Comparison of ENCODE assay signal across 9 cellular contexts in genomic region chr9:121288557-121288873, GRCh38. TPM values are rescaled to one million over a fixed set of nuclear protein-coding genes. Genes with fewer than 3 reads are reported as not detected.
DNase-seq lines count a peak whose midpoint lies in the region; ATAC-seq, FAIRE-seq and TF ChIP-seq lines count a peak whose summit lies in the region.
"Had no signal": no experiment of that assay in that cellular context is flagged by ENCODE, and none has a peak within 500 bp of the region (broad histone marks: within the 10 kb centered on the region; RNA-seq: fewer than 3 reads in every experiment).

No MANE protein-coding gene starts in this region.

- H3K9me3 ChIP-seq in endothelial cell of umbilical vein (replicated peaks; ENCODE audit: control insufficient read depth, insufficient read depth, low read length) (no peaks in the 10 kb centered on the region), neural progenitor cell (ENCODE audit: low read depth) (no peaks in the 10 kb centered on the region), upper lobe of left lung (no peaks in the 10 kb centered on the region)

- H4K20me1 ChIP-seq in endothelial cell of umbilical vein (replicated peaks; ENCODE audit: control insufficient read depth, extremely low read depth, insufficient read depth, low read length) (no peaks in the 10 kb centered on the region), neural progenitor cell (ENCODE audit: low read depth) (peaks cover 32% of the 10 kb centered on the region)

- peaks cover 60% of the 10 kb centered on the region for H3K4me1 Mint-ChIP-seq in neural progenitor cell

- ATAC-seq in upper lobe of left lung (ENCODE audit: low FRiP score in 2 of 2) = no peak
- no peak for ATAC-seq in HG02973 (IDR thresholded peaks at IDR 0.05; ENCODE audit: unreplicated experiment)

- POLR2A ChIA-PET in endothelial cell of umbilical vein (lab: Charles Lee) = interaction anchor here (1.1 to 2.2 kb wide), 2 partner anchors 10 to 11 kb away, joined by 3 to 7 read pairs; no protein-coding TSS in a partner anchor

- H3K36me3 ChIP-seq in endothelial cell of umbilical vein (ENCODE audit: control insufficient read depth in 2 of 2, extremely low read depth in 1 of 2, insufficient read depth in 2 of 2, low read length in 2 of 2) (no peaks in the 10 kb centered on the region), neural progenitor cell (no peaks in the 10 kb centered on the region), upper lobe of left lung (no peaks in the 10 kb centered on the region)

- BruUV-seq in endothelial cell of umbilical vein (replicated peaks; lab: Mats Ljungman, UMichigan) = no TSS peak

- H3K27me3 Mint-ChIP-seq in neural progenitor cell (ENCODE audit: insufficient read depth, low read depth) = peaks cover 5% of the 10 kb centered on the region

- peak overlapping the region; percentile 96 for H3K27ac Mint-ChIP-seq in neural progenitor cell

- peaks cover 1% of the 10 kb centered on the region for H3K36me3 Mint-ChIP-seq in neural progenitor cell

- H3K9me1 ChIP-seq in endothelial cell of umbilical vein (replicated peaks; ENCODE audit: control insufficient read depth, extremely low read depth, insufficient read depth, low read length) = no peaks in the 10 kb centered on the region

- peak; percentile 74 for DNase-seq in SW480 (ENCODE audit: low spot score)
- DNase-seq in endothelial cell of umbilical vein (ENCODE audit: low read depth, low spot score) = no peak
- DNase-seq in neural progenitor cell (ENCODE audit: low spot score) = no peak
- no peak for DNase-seq in upper lobe of left lung
- no peak for DNase-seq in anterior cingulate cortex (lab: John Stamatoyannopoulos, UW)
- no peak for DNase-seq in UCSD-AML1 (lab: John Stamatoyannopoulos, UW; ENCODE audit: unreplicated experiment)

- H3F3A ChIP-seq in neural progenitor cell (ENCODE audit: low read depth) = peaks cover 60% of the 10 kb centered on the region

- H3K79me2 ChIP-seq in endothelial cell of umbilical vein (ENCODE audit: control insufficient read depth, insufficient read depth, low read length) = no peaks in the 10 kb centered on the region
- no peaks in the 10 kb centered on the region for H3K79me2 ChIP-seq in neural progenitor cell (ENCODE audit: low read depth)

- H3K27me3 ChIP-seq in endothelial cell of umbilical vein (ENCODE audit: control insufficient read depth in 2 of 2, insufficient read depth in 2 of 2, low read length in 2 of 2) (no peaks in the 10 kb centered on the region), neural progenitor cell (peaks cover 20% of the 10 kb centered on the region), upper lobe of left lung (no peaks in the 10 kb centered on the region)

- H3K27ac ChIP-seq in endothelial cell of umbilical vein (ENCODE audit: insufficient read depth, low read depth, low read length) = peak overlapping the region; percentile 93
- H3K27ac ChIP-seq in neural progenitor cell = no peak overlapping the region
- peak overlapping the region; percentile 92 to 97 (median 96) for H3K27ac ChIP-seq in upper lobe of left lung

- H3K9ac ChIP-seq in endothelial cell of umbilical vein (replicated peaks; ENCODE audit: extremely low read depth, insufficient read depth, low read length) = peak overlapping the region; percentile 17
- H3K9ac ChIP-seq in neural progenitor cell = no peak overlapping the region

- no peak for TF ChIP-seq EP300 in upper lobe of left lung (IDR thresholded peaks at IDR 0.05)

- no peak overlapping the region for H2AFZ ChIP-seq in endothelial cell of umbilical vein (ENCODE audit: low read depth, low read length)
- H2AFZ ChIP-seq in neural progenitor cell (replicated peaks) = no peak overlapping the region

- TF ChIP-seq POLR2A in endothelial cell of umbilical vein (IDR thresholded peaks at IDR 0.05; ENCODE audit: low read depth, low read length) = no peak
- TF ChIP-seq POLR2A in upper lobe of left lung (IDR thresholded peaks at IDR 0.05) = no peak

- CTCF ChIA-PET in endothelial cell of umbilical vein (lab: Charles Lee) = interaction anchor here (1.4 to 3.2 kb wide), 3 partner anchors 8 to 10 kb away, joined by 4 to 33 read pairs (median 15); no protein-coding TSS in a partner anchor

- peak overlapping the region; percentile 30 for H3K4me3 Mint-ChIP-seq in neural progenitor cell

- intact Hi-C loops in endothelial cell of umbilical vein (cut with micrococcal nuclease) = loop anchor here (10.0 kb wide), 1 partner anchor 1536 kb away; the partner anchor contains the start of gene PDCL

- dilution Hi-C loops in endothelial cell of umbilical vein (cut with MboI; ENCODE audit: extremely low pct_ligation_motif_present, low sequenced_read_pairs) = no loop called here

- TF ChIP-seq CTCF in endothelial cell of umbilical vein (IDR thresholded peaks at IDR 0.05; ENCODE audit: extremely low read depth in 1 of 2, insufficient read depth in 1 of 2, low read depth in 1 of 2, low read length in 2 of 2) = no peak
- no peak for TF ChIP-seq CTCF in neural progenitor cell (IDR thresholded peaks at IDR 0.05)
- no peak for TF ChIP-seq CTCF in upper lobe of left lung (IDR thresholded peaks at IDR 0.05)

- peaks cover 55% of the 10 kb centered on the region for H3K4me1 ChIP-seq in endothelial cell of umbilical vein (ENCODE audit: control insufficient read depth, extremely low read depth, insufficient read depth, low read length)
- H3K4me1 ChIP-seq in neural progenitor cell = peaks cover 62% of the 10 kb centered on the region
- H3K4me1 ChIP-seq in upper lobe of left lung = peaks cover 68 to 78% (median 73%) of the 10 kb centered on the region in 4 donors

- 49 to 69% methylated on average over 3 of the region's 3 CpGs for WGBS in upper lobe of left lung, 2 donors

- H3K9me3 Mint-ChIP-seq in neural progenitor cell = peaks cover 2% of the 10 kb centered on the region

- no peak overlapping the region for H3K4me2 ChIP-seq in endothelial cell of umbilical vein (ENCODE audit: insufficient read depth, low read length)
- H3K4me2 ChIP-seq in neural progenitor cell = peak overlapping the region; percentile 71

- H3K4me3 ChIP-seq in endothelial cell of umbilical vein (replicated peaks in 1 of 3; ENCODE audit: insufficient read depth in 1 of 3, low read depth in 1 of 3, low read length in 3 of 3) (no peak overlapping the region), neural progenitor cell (no peak overlapping the region), upper lobe of left lung (no peak overlapping the region)

- peak; percentile 59 for FAIRE-seq in endothelial cell of umbilical vein (lab: Jason Lieb, UNC)
- FAIRE-seq: G401.6, GM19239 had no signal

TF ChIP-seq in endothelial cell of umbilical vein, 7 proteins besides CTCF, POLR2A, EP300 and RAD21:
- TF ChIP-seq GATA2 (IDR thresholded peaks at IDR 0.05; ENCODE audit: insufficient read depth, insufficient read length, low read depth, low read length) = no peak
- no peak for TF ChIP-seq POLR2AphosphoS5 (IDR thresholded peaks at IDR 0.05; ENCODE audit: insufficient read depth, low read depth, low read length)
- no peak for TF ChIP-seq EZH2 (IDR thresholded peaks at IDR 0.05; ENCODE audit: borderline replicate concordance, low read depth, low read length, severe bottlenecking)
- TF ChIP-seq MYC (IDR thresholded peaks at IDR 0.05; ENCODE audit: low read depth, low read length) = no peak
- no peak for TF ChIP-seq FOS (IDR thresholded peaks at IDR 0.05; ENCODE audit: borderline replicate concordance, insufficient read depth, low read length)
- TF ChIP-seq JUN (IDR thresholded peaks at IDR 0.05; ENCODE audit: borderline replicate concordance, insufficient read depth, insufficient read length, low read depth) = no peak
- no peak for TF ChIP-seq MAX (IDR thresholded peaks at IDR 0.05; ENCODE audit: insufficient read depth, insufficient read length)

RNA-seq across cellular contexts. Expression of gene GSN, which starts 20.6 kb away (rescaled TPM):
- total RNA-seq in endothelial cell of umbilical vein = 130 and 176 TPM in 2 replicates
- polyA plus RNA-seq in endothelial cell of umbilical vein = 226 and 232 TPM in 2 replicates
- polyA plus RNA-seq in endothelial cell of umbilical vein (2011; cell fraction: cytosol; rRNA removed) = 173 and 209 TPM in 2 replicates
- 166 and 211 TPM in 2 replicates for polyA plus RNA-seq in endothelial cell of umbilical vein (2011; cell fraction: nucleus; rRNA removed)
- polyA plus RNA-seq in endothelial cell of umbilical vein (2012) = 108 and 158 TPM in 2 replicates
- 266 and 282 TPM in 2 replicates for polyA minus RNA-seq in endothelial cell of umbilical vein
- 24.0 TPM for polyA minus RNA-seq in endothelial cell of umbilical vein (2011; cell fraction: cytosol; rRNA and poly(A)+ RNA removed)
- polyA minus RNA-seq in endothelial cell of umbilical vein (2011; cell fraction: nucleus; rRNA and poly(A)+ RNA removed) = 55.1 and 90.4 TPM in 2 replicates
- 72.1 and 114 TPM in 2 replicates for total RNA-seq in neural progenitor cell (ENCODE audit: low replicate concordance)
- total RNA-seq in upper lobe of left lung = 100 to 1,000 TPM; 217 to 935 (median 648) TPM
